Comparison of ENCODE assay signal across 21 cellular contexts in genomic region chr4:89511776-89512175, GRCh38.
"Had no signal": no experiment of that assay in that cellular context is flagged by ENCODE, and none has a peak within 500 bp of the region (broad histone marks: within the 10 kb centered on the region; RNA-seq: fewer than 3 reads in every experiment).

No MANE protein-coding gene starts in this region.

- H3K4me3 Mint-ChIP-seq: activated B cell treated with CpG ODN at 0.5 μM for 24 hours; activated CD4-positive, alpha-beta memory T cell treated with anti-CD3 and anti-CD28 coated beads for 36 hours; activated CD4-positive, alpha-beta T cell treated with anti-CD3 and anti-CD28 coated beads, Interleukin-2, amount 10 ng/mL, durations not matched to agents 7 days and 5 days; activated naive CD4-positive, alpha-beta T cell treated with anti-CD3 and anti-CD28 coated beads, Interleukin-2, amount 10 ng/mL, durations not matched to agents 7 days and 5 days; activated naive CD8-positive, alpha-beta T cell treated with anti-CD3 and anti-CD28 coated beads for 36 hours; activated T-cell treated with anti-CD3 and anti-CD28 coated beads, Interleukin-2, amount 50 U/mL, for 4 hours; T-helper 1 cell treated with Interleukin-12 subunit alpha and Interleukin-12 subunit beta and Interleukin-4 antibody, amounts not matched to agents 30 μg/mL and 1 μg/mL, for 36 hours had no signal

- H3K9me3 Mint-ChIP-seq: activated CD4-positive, alpha-beta memory T cell treated with anti-CD3 and anti-CD28 coated beads for 36 hours had no signal

- FAIRE-seq: RCC 7860 had no signal

- H3K27ac Mint-ChIP-seq: activated B cell treated with CpG ODN at 0.5 μM for 24 hours; activated CD4-positive, alpha-beta memory T cell treated with anti-CD3 and anti-CD28 coated beads for 36 hours; activated CD4-positive, alpha-beta T cell treated with anti-CD3 and anti-CD28 coated beads, Interleukin-2, amount 10 ng/mL, durations not matched to agents 7 days and 5 days; activated naive CD4-positive, alpha-beta T cell treated with anti-CD3 and anti-CD28 coated beads, Interleukin-2, amount 10 ng/mL, durations not matched to agents 7 days and 5 days; activated naive CD8-positive, alpha-beta T cell treated with anti-CD3 and anti-CD28 coated beads for 36 hours; T-helper 1 cell treated with Interleukin-12 subunit alpha and Interleukin-12 subunit beta and Interleukin-4 antibody, amounts not matched to agents 30 μg/mL and 1 μg/mL, for 36 hours had no signal

- DNase-seq: activated B cell treated with CpG ODN at 0.5 μM for 24 hours; activated CD4-positive, alpha-beta memory T cell treated with anti-CD3 and anti-CD28 coated beads for 36 hours; activated CD4-positive, alpha-beta T cell treated with anti-CD3 and anti-CD28 coated beads for 1 hour; activated CD4-positive, alpha-beta T cell treated with anti-CD3 and anti-CD28 coated beads, Interleukin-2, amount 10 ng/mL, durations not matched to agents 7 days and 5 days; activated CD8-positive, alpha-beta memory T cell treated with anti-CD3 and anti-CD28 coated beads for 24 hours; activated effector memory CD4-positive, alpha-beta T cell treated with anti-CD3 and anti-CD28 coated beads, Interleukin-2, amount 50 U/mL, for 16 hours; activated naive CD4-positive, alpha-beta T cell treated with anti-CD3 and anti-CD28 coated beads, Interleukin-2, amount 10 ng/mL, durations not matched to agents 7 days and 5 days; activated naive CD8-positive, alpha-beta T cell treated with anti-CD3 and anti-CD28 coated beads for 36 hours; activated T-cell treated with anti-CD3 and anti-CD28 coated beads, Interleukin-2, amount 50 U/mL, for 4 hours; anterior cingulate cortex; cerebellar nuclear complex; Kasumi-1; KBM-7; NCI-H1048; NCI-H187; NCI-H524; PC-3; SHP77 treated with DMSO at 0.1 percent for 48 hours; T-helper 9 cell had no signal

- H3K4me1 Mint-ChIP-seq: activated B cell treated with CpG ODN at 0.5 μM for 24 hours had no signal
